ENCODE assay signal across 19 cellular contexts in the genomic region with DNA sequence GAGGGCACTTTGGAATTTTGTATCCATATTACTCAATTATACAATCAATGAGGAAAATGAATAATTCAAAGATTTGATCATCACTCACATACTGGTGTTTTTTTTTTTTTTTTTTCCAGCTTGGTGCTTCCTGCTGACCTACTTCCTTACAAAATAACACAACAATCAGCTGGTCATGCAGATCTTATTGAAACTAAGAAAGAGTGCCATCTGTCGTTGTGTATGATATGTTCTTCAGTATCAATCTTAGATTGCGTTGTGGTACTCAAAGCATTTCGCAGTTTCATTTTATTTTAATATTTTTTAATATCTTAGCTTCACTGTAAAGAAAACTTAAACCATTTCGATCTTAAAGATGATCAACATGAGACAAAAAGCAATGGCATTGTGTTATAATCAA.
DNase-seq lines count a peak whose midpoint lies in the region; ATAC-seq and TF ChIP-seq lines count a peak whose summit lies in the region.
"Had no signal": no experiment of that assay in that cellular context is flagged by ENCODE, and none has a peak within 500 bp of the region (broad histone marks: within the 10 kb centered on the region; RNA-seq: fewer than 3 reads in every experiment).

No MANE protein-coding gene starts in this region.

- ATAC-seq in body of pancreas (peak; percentile 72), upper lobe of left lung (ENCODE audit: low FRiP score in 2 of 2) (no peak)
- no peak for ATAC-seq in CD8-positive, alpha-beta T cell
- ATAC-seq: activated T-cell treated with anti-CD3 and anti-CD28 coated beads, Interleukin-2, amount 50 U/mL, for 4 hours; effector memory CD8-positive, alpha-beta T cell had no signal

- no peaks in the 10 kb centered on the region for H3K36me3 Mint-ChIP-seq in CD8-positive, alpha-beta T cell
- H3K36me3 Mint-ChIP-seq: memory B cell had no signal

- no peaks in the 10 kb centered on the region for H3K4me1 Mint-ChIP-seq in CD8-positive, alpha-beta T cell (ENCODE audit: low read depth)
- H3K4me1 Mint-ChIP-seq: B cell, memory B cell had no signal

- no peaks in the 10 kb centered on the region for H3K4me1 ChIP-seq in A673 (ENCODE audit: insufficient read depth, low read length, poor library complexity, severe bottlenecking)
- H3K4me1 ChIP-seq in body of pancreas = no peaks in the 10 kb centered on the region
- H3K4me1 ChIP-seq in upper lobe of left lung = peaks cover 0 to 9% (median 4%) of the 10 kb centered on the region in 4 donors
- H3K4me1 ChIP-seq in CD8-positive, alpha-beta T cell (ENCODE audit: insufficient read depth, low read length) = no peaks in the 10 kb centered on the region

- peaks cover 5% of the 10 kb centered on the region for H3K27me3 Mint-ChIP-seq in CD8-positive, alpha-beta T cell (ENCODE audit: low read depth)

- WGBS in body of pancreas, 2 donors = 36 to 44% methylated on average over 4 of the region's 4 CpGs
- WGBS in upper lobe of left lung, 2 donors = 56 to 63% methylated on average over 4 of the region's 4 CpGs

- H3K9me3 Mint-ChIP-seq in CD8-positive, alpha-beta T cell = no peaks in the 10 kb centered on the region
- H3K9me3 Mint-ChIP-seq: activated T-cell treated with anti-CD3 and anti-CD28 coated beads, Interleukin-2, amount 50 U/mL, for 4 hours; effector memory CD8-positive, alpha-beta T cell had no signal

- TF ChIP-seq CTCF in A673 (conservative IDR thresholded peaks at IDR 0.05; ENCODE audit: low read depth, low read length) = peak; percentile 33; the same call in 1 of the 2 replicates
- peak in 4 of 7 experiments; percentile 30 to 40 (median 35) for TF ChIP-seq CTCF in body of pancreas (IDR thresholded peaks at IDR 0.05)
- TF ChIP-seq CTCF in upper lobe of left lung (IDR thresholded peaks at IDR 0.05) = peak in 1 of 6 experiments; percentile 7
- no peak for TF ChIP-seq CTCF in CD8-positive, alpha-beta T cell (IDR thresholded peaks at IDR 0.05)

- no peak overlapping the region for H3K27ac Mint-ChIP-seq in CD8-positive, alpha-beta T cell
- H3K27ac Mint-ChIP-seq: B cell; effector memory CD8-positive, alpha-beta T cell; memory B cell; stimulated activated naive CD8-positive, alpha-beta T cell treated with anti-CD3 and anti-CD28 coated beads, Interleukin-15, Interleukin-2, amounts not matched to agents 100 ng/mL and 50 ng/mL, for 24 hours had no signal

- no peak overlapping the region for H3K4me3 ChIP-seq in A673 (ENCODE audit: low read depth, low read length, poor library complexity, severe bottlenecking)
- H3K4me3 ChIP-seq in body of pancreas = no peak overlapping the region
- H3K4me3 ChIP-seq in upper lobe of left lung = no peak overlapping the region
- H3K4me3 ChIP-seq in CD8-positive, alpha-beta T cell (ENCODE audit: low read depth, low read length) = no peak overlapping the region
- H3K4me3 ChIP-seq: SK-N-MC had no signal

- POLR2A ChIA-PET in A673 (lab: Charles Lee; ENCODE audit: low non-redundant PET) = no interaction called here
- POLR2A ChIA-PET in CD8-positive, alpha-beta T cell (lab: Charles Lee) = no interaction called here

- TF ChIP-seq POLR2A in body of pancreas (IDR thresholded peaks at IDR 0.05) (no peak), upper lobe of left lung (IDR thresholded peaks at IDR 0.05) (no peak)

- TF ChIP-seq EP300 in upper lobe of left lung (IDR thresholded peaks at IDR 0.05) = no peak

- H3K9me3 ChIP-seq in A673 (ENCODE audit: low read depth, low read length, poor library complexity, severe bottlenecking) (no peaks in the 10 kb centered on the region), body of pancreas (no peaks in the 10 kb centered on the region), upper lobe of left lung (peaks cover 0 to 5% (median 0%) of the 10 kb centered on the region in 4 donors)
- no peaks in the 10 kb centered on the region for H3K9me3 ChIP-seq in CD8-positive, alpha-beta T cell (ENCODE audit: low read length)

- H3K27me3 ChIP-seq in A673 (replicated peaks; ENCODE audit: insufficient read depth, low read depth, low read length, poor library complexity) (no peaks in the 10 kb centered on the region), body of pancreas (no peaks in the 10 kb centered on the region), upper lobe of left lung (no peaks in the 10 kb centered on the region)
- no peaks in the 10 kb centered on the region for H3K27me3 ChIP-seq in CD8-positive, alpha-beta T cell (ENCODE audit: insufficient read depth, low read length)

- DNase-seq in A673 (ENCODE audit: low spot score) (peak; percentile 20), HT-29 (ENCODE audit: low spot score) (peak; percentile 39), body of pancreas (no peak), kidney glomerular epithelial cell (lab: John Stamatoyannopoulos, UW) (peak; percentile 23), upper lobe of left lung (no peak), NCI-H526 (lab: John Stamatoyannopoulos, UW) (no peak)
- no peak for DNase-seq in stimulated activated CD4-positive, alpha-beta T cell treated with anti-CD3 and anti-CD28 coated beads, Interleukin-4, amount 100 ng/mL, for 1 hour
- DNase-seq in CD8-positive, alpha-beta T cell = no peak
- DNase-seq: activated T-cell treated with anti-CD3 and anti-CD28 coated beads, Interleukin-2, amount 50 U/mL, for 4 hours; amygdala; effector memory CD8-positive, alpha-beta T cell; head of caudate nucleus; NCI-H446; stimulated activated CD4-positive, alpha-beta T cell treated with anti-CD3 and anti-CD28 coated beads, Interleukin-4, amount 100 ng/mL, for 4 hours had no signal

- intact Hi-C loops in A673 (cut with micrococcal nuclease; ENCODE audit: unreplicated experiment) = no loop called here
- intact Hi-C loops in body of pancreas (cut with DNase I) = no loop called here
- intact Hi-C loops in CD8-positive, alpha-beta T cell (cut with DNase I, micrococcal nuclease) = no loop called here

- H3K36me3 ChIP-seq in A673 (ENCODE audit: insufficient read depth, low read length, poor library complexity, severe bottlenecking) = no peaks in the 10 kb centered on the region
- H3K36me3 ChIP-seq in body of pancreas (replicated peaks in 1 of 2; ENCODE audit: insufficient read depth in 1 of 2, low read depth in 2 of 2) = no peaks in the 10 kb centered on the region
- no peaks in the 10 kb centered on the region for H3K36me3 ChIP-seq in upper lobe of left lung
- H3K36me3 ChIP-seq in CD8-positive, alpha-beta T cell (ENCODE audit: insufficient read depth, low read length) = no peaks in the 10 kb centered on the region

- BruUV-seq in A673 (replicated peaks; lab: Mats Ljungman, UMichigan) = no TSS peak

- CTCF ChIA-PET in A673 (lab: Charles Lee) = no interaction called here
- CTCF ChIA-PET in CD8-positive, alpha-beta T cell (lab: Charles Lee) = no interaction called here

- no peak overlapping the region for H3K4me3 Mint-ChIP-seq in CD8-positive, alpha-beta T cell
- H3K4me3 Mint-ChIP-seq: activated T-cell treated with anti-CD3 and anti-CD28 coated beads, Interleukin-2, amount 50 U/mL, for 4 hours; B cell; effector memory CD8-positive, alpha-beta T cell; memory B cell; stimulated activated naive CD8-positive, alpha-beta T cell treated with anti-CD3 and anti-CD28 coated beads, Interleukin-15, Interleukin-2, amounts not matched to agents 100 ng/mL and 50 ng/mL, for 24 hours had no signal

- H3K27ac ChIP-seq in A673 (ENCODE audit: low read depth, low read length, poor library complexity, severe bottlenecking) (no peak overlapping the region), body of pancreas (no peak overlapping the region), upper lobe of left lung (no peak overlapping the region)
- no peak overlapping the region for H3K27ac ChIP-seq in CD8-positive, alpha-beta T cell (ENCODE audit: low read depth, low read length)
- H3K27ac ChIP-seq: KMS-11, SK-N-MC had no signal

Comparison
In these comparisons a context has a peak if more than half of its experiments do, and no peak if none do; other contexts are left out.
1. DNase-seq: peak in A673 (single experiment), HT-29 (single experiment) and kidney glomerular epithelial cell (single experiment); none in body of pancreas (0 of 4), stimulated activated CD4-positive, alpha-beta T cell treated with anti-CD3 and anti-CD28 coated beads, Interleukin-4, amount 100 ng/mL, for 1 hour (single experiment), upper lobe of left lung (0 of 2), CD8-positive, alpha-beta T cell (0 of 7) and NCI-H526 (0 of 2).